Comparison of ENCODE assay signal across 9 cellular contexts in the genomic region with DNA sequence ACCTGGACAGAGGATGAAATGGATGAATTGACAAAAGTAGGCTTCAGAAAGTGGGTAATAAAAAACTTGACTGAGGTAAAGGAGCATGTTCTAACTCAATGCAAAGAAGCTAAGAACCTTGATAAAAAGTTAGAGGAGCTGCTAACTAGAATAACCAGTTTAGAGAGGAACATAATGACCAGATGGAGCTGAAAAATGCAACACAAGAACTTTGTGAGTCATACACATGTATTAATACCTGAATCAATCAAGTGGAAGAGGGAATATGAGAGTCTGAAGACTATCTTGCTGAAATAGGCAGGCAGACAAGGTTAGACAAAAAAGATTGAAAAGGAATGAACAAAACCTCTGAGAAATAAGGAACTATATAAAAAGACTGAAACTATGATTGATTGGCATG. TPM values are rescaled to one million over a fixed set of nuclear protein-coding genes. Genes with fewer than 3 reads are reported as not detected.
"Had no signal": no experiment of that assay in that cellular context is flagged by ENCODE, and none has a peak within 500 bp of the region (broad histone marks: within the 10 kb centered on the region; RNA-seq: fewer than 3 reads in every experiment).

No MANE protein-coding gene starts in this region.

- ATAC-seq: HepG2, K562 had no signal

- H3K27ac ChIP-seq: HL-60 had no signal

- H3K27ac Mint-ChIP-seq: IgD-negative memory B cell had no signal

- H3K4me3 Mint-ChIP-seq: IgD-negative memory B cell had no signal

- FAIRE-seq: HepG2, HTR-8/SVneo, K562 had no signal

- DNase-seq: IMR-90, KBM-7, KG1 had no signal

- H3K4me3 ChIP-seq: K562 had no signal

- H3K27me3 Mint-ChIP-seq: IgD-negative memory B cell had no signal

RNA-seq across cellular contexts. Expression of a gene that starts 47.9 kb away (rescaled TPM):
- total RNA-seq: HT1080, IMR-90, K562 had no signal
- polyA plus RNA-seq: IgD-negative memory B cell, IMR-90, K562 had no signal
